In genomic region chr22:35749808-35750207, GRCh38 we compare ENCODE assay signal across 1 cellular context.
TF ChIP-seq lines count a peak whose summit lies in the region.

No MANE protein-coding gene starts in this region.

TF ChIP-seq in GM23338, 12 proteins besides CTCF, POLR2A, EP300 and RAD21 (continued from another document):
- TF ChIP-seq ZNF462 (CRISPR knock-in tag; IDR thresholded peaks at IDR 0.05) = no peak
- TF ChIP-seq JUNB (IDR thresholded peaks at IDR 0.05; ENCODE audit: unreplicated experiment) = no peak
- no peak for TF ChIP-seq ZNF114 (CRISPR knock-in tag; IDR thresholded peaks at IDR 0.05)
